Comparison of ENCODE assay signal across 1 cellular context in genomic region chr1:17675681-17676243, GRCh38.
A peak's percentile ranks its signal among the peaks of the same experiment; 100 is the strongest.
TF ChIP-seq lines count a peak whose summit lies in the region.

No MANE protein-coding gene starts in this region.

TF ChIP-seq in HEK293, 187 proteins besides CTCF, POLR2A, EP300 and RAD21 (continued from another document):
- TF ChIP-seq HIC1 (tag by site-specific recombination; IDR thresholded peaks at IDR 0.05): no peak
- TF ChIP-seq ZNF473 (tag by site-specific recombination; IDR thresholded peaks at IDR 0.05): no peak
- 0 out of 2 replicates have a peak, but pooled peaks have one; percentile 1 for TF ChIP-seq ZFHX2 (tag by site-specific recombination; conservative IDR thresholded peaks at IDR 0.05)
- TF ChIP-seq OVOL3 (tag by site-specific recombination; IDR thresholded peaks at IDR 0.05): no peak
- no peak for TF ChIP-seq MYNN (tag by site-specific recombination; IDR thresholded peaks at IDR 0.05; ENCODE audit: borderline replicate concordance)
- TF ChIP-seq ZNF133 (tag by site-specific recombination; IDR thresholded peaks at IDR 0.05): no peak
- no peak for TF ChIP-seq ZNF302 (tag by site-specific recombination; IDR thresholded peaks at IDR 0.05; ENCODE audit: low read depth)
- no peak for TF ChIP-seq ZNF747 (tag by site-specific recombination; IDR thresholded peaks at IDR 0.05)
TF ChIP-seq in HEK293: peak in this region for 3.
